Comparison of ENCODE assay signal across 23 cellular contexts in the genomic region with DNA sequence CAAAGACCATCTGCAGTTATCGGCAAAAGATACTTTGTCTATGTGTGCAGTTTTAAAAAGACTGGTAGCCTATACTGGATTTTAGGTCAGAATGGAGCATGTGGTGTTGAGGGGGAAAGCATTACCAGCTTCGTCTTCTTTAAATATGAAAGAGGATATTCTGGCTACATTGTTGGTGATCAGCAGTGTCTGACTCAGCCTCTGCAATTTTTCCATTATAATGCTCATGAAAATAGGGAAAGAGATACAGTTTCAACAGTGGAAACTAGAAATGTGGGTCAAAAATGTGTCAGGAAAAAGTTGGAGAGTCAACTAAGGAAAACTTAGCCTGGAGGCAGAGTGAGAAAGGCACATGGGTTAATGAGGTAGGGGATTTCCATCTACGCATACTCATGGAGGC. TPM values are rescaled to one million over a fixed set of nuclear protein-coding genes. Genes with fewer than 3 reads are reported as not detected.
"Had no signal": no experiment of that assay in that cellular context is flagged by ENCODE, and none has a peak within 500 bp of the region (broad histone marks: within the 10 kb centered on the region; RNA-seq: fewer than 3 reads in every experiment).

No MANE protein-coding gene starts in this region.

- H3K4me1 ChIP-seq: adrenal gland had no signal

- H3K4me3 ChIP-seq: adrenal gland, esophagus squamous epithelium, psoas muscle, sigmoid colon, tibial nerve had no signal

- H3K27ac ChIP-seq: adrenal gland, esophagus squamous epithelium, psoas muscle, VCaP had no signal

- H3K27me3 Mint-ChIP-seq: activated T-cell treated with anti-CD3 and anti-CD28 coated beads, Interleukin-2, amount 50 U/mL, for 24 hours; natural killer cell treated with Interleukin-12 subunit alpha and Interleukin-12 subunit beta and Interleukin-15 and Interleukin-18, amount 100 ng/mL, for 72 hours; stimulated activated memory B cell treated with anti-CD40 and anti-IgM and Interleukin-4, amounts not matched to agents 10 μg/mL and 1 μg/mL and 100 μg/mL, for 72 hours had no signal

- H3K36me3 ChIP-seq: adrenal gland, esophagus squamous epithelium, sigmoid colon, tibial nerve had no signal

- H3K4me3 Mint-ChIP-seq: activated T-cell treated with anti-CD3 and anti-CD28 coated beads, Interleukin-2, amount 50 U/mL, for 24 hours; natural killer cell treated with Interleukin-12 subunit alpha and Interleukin-12 subunit beta and Interleukin-15 and Interleukin-18, amount 100 ng/mL, for 72 hours; stimulated activated memory B cell treated with anti-CD40 and anti-IgM and Interleukin-4, amounts not matched to agents 10 μg/mL and 1 μg/mL and 100 μg/mL, for 72 hours had no signal

- H3K27ac Mint-ChIP-seq: activated T-cell treated with anti-CD3 and anti-CD28 coated beads, Interleukin-2, amount 50 U/mL, for 24 hours; natural killer cell treated with Interleukin-12 subunit alpha and Interleukin-12 subunit beta and Interleukin-15 and Interleukin-18, amount 100 ng/mL, for 72 hours; stimulated activated memory B cell treated with anti-CD40 and anti-IgM and Interleukin-4, amounts not matched to agents 10 μg/mL and 1 μg/mL and 100 μg/mL, for 72 hours had no signal

- DNase-seq: activated CD4-positive, alpha-beta T cell treated with anti-CD3 and anti-CD28 coated beads for 1 hour; activated CD4-positive, alpha-beta T cell treated with anti-CD3 and anti-CD28 coated beads, Interleukin-2, amount 50 U/mL, for 4 hours; activated effector memory CD4-positive, alpha-beta T cell treated with Interleukin-2 at 50 U/mL for 16 hours; activated naive CD4-positive, alpha-beta T cell treated with anti-CD3 and anti-CD28 coated beads, Interleukin-2, amount 50 U/mL, for 16 hours; activated T-cell treated with anti-CD3 and anti-CD28 coated beads, Interleukin-2, amount 50 U/mL, for 24 hours; adrenal gland; effector CD4-positive, alpha-beta T cell; esophagus squamous epithelium; head of caudate nucleus; left colon; mammary epithelial cell; psoas muscle; SIG-M5; sigmoid colon; substantia nigra had no signal

- H3K9me3 ChIP-seq: adrenal gland, psoas muscle had no signal

- ATAC-seq: left colon; natural killer cell treated with Interleukin-12 subunit alpha and Interleukin-12 subunit beta and Interleukin-15 and Interleukin-18, amount 100 ng/mL, for 72 hours; psoas muscle; stimulated activated memory B cell treated with anti-CD40 and anti-IgM and Interleukin-4, amounts not matched to agents 10 μg/mL and 1 μg/mL and 100 μg/mL, for 72 hours had no signal

- H3K36me3 Mint-ChIP-seq: natural killer cell treated with Interleukin-12 subunit alpha and Interleukin-12 subunit beta and Interleukin-15 and Interleukin-18, amount 100 ng/mL, for 72 hours; stimulated activated memory B cell treated with anti-CD40 and anti-IgM and Interleukin-4, amounts not matched to agents 10 μg/mL and 1 μg/mL and 100 μg/mL, for 72 hours had no signal

- H3K4me1 Mint-ChIP-seq: stimulated activated memory B cell treated with anti-CD40 and anti-IgM and Interleukin-4, amounts not matched to agents 10 μg/mL and 1 μg/mL and 100 μg/mL, for 72 hours had no signal

- H3K27me3 ChIP-seq: adrenal gland, esophagus squamous epithelium, sigmoid colon, tibial nerve had no signal

RNA-seq across cellular contexts. Expression of a gene that starts 45.2 kb away (rescaled TPM):
- total RNA-seq: adrenal gland; cardiac septum; esophagus squamous epithelium; left colon; mammary epithelial cell; mucosa of gallbladder; natural killer cell treated with Interleukin-12 subunit alpha and Interleukin-12 subunit beta and Interleukin-15 and Interleukin-18, amount 100 ng/mL, for 72 hours; omental fat pad; psoas muscle; sigmoid colon; T-helper 1 cell treated with Interleukin-12 subunit alpha and Interleukin-12 subunit beta and Interleukin-4 antibody, amounts not matched to agents 30 ng/mL and 1 ng/mL, for 36 hours had no signal
- polyA plus RNA-seq: adrenal gland, mammary epithelial cell, psoas muscle, sigmoid colon had no signal
